35 cellular contexts compared by ENCODE assay signal in genomic region chr3:45194791-45195190, GRCh38.
"Had no signal": no experiment of that assay in that cellular context is flagged by ENCODE, and none has a peak within 500 bp of the region (broad histone marks: within the 10 kb centered on the region; RNA-seq: fewer than 3 reads in every experiment).

No MANE protein-coding gene starts in this region.

- H3K4me3 ChIP-seq: MG63 had no signal

- H3K27ac ChIP-seq: KMS-11 had no signal

- DNase-seq: Karpas-422, Kasumi-1, KBM-7, KG1, MG63, MM.1S, MV-4-11, NCI-H1048, NCI-H1092, NCI-H1092 treated with DMSO at 0.1 percent for 48 hours, NCI-H1105, NCI-H1105 treated with DMSO at 0.1 percent for 48 hours, NCI-H1417, NCI-H1417 treated with DMSO at 0.1 percent for 48 hours, NCI-H1436, NCI-H1436 treated with DMSO at 0.1 percent for 48 hours, NCI-H146, NCI-H1694, NCI-H1694 treated with DMSO at 0.1 percent for 48 hours, NCI-H187, NCI-H187 treated with DMSO at 0.1 percent for 48 hours, NCI-H1930, NCI-H2029, NCI-H2029 treated with DMSO at 0.1 percent for 48 hours, NCI-H2081, NCI-H2081 treated with DMSO at 0.1 percent for 48 hours, NCI-H2107, NCI-H2171, NCI-H2171 treated with DMSO at 0.1 percent for 48 hours, NCI-H2227 treated with DMSO at 0.1 percent for 48 hours, NCI-H226, NCI-H345, NCI-H446, NCI-H446 treated with DMSO at 0.1 percent for 48 hours had no signal

- H3K9ac ChIP-seq: KMS-11 had no signal

- H3K36me3 ChIP-seq: MG63 had no signal

- H3K9me3 ChIP-seq: MG63 had no signal

- H3K27me3 ChIP-seq: MG63 had no signal

- H3K4me2 ChIP-seq: KMS-11 had no signal
